Comparison of ENCODE assay signal across 22 cellular contexts in the genomic region with DNA sequence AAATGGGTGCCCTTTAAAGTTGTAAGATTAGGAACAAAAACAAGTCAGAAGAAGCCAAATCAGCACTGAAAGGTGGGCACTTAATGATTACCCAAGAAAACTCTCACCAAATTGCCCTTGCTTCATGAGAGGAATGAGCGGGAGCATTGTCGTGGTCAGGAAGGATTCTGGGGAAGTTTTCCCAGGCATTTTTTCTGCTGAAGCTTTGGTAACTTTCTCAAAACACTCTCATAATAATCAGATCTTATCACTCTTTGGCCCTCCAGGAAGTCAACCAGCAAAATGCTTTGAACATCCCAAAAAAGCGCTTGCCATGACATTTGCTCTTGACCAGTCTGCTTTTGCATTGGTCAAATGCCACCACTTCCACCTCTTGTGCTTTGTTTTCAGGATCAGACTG. TPM values are rescaled to one million over a fixed set of nuclear protein-coding genes. Genes with fewer than 3 reads are reported as not detected.
DNase-seq lines count a peak whose midpoint lies in the region; ATAC-seq and TF ChIP-seq lines count a peak whose summit lies in the region.
"Had no signal": no experiment of that assay in that cellular context is flagged by ENCODE, and none has a peak within 500 bp of the region (broad histone marks: within the 10 kb centered on the region; RNA-seq: fewer than 3 reads in every experiment).

No MANE protein-coding gene starts in this region.

- peak; percentile 1 for DNase-seq in Caki2 (ENCODE audit: low read depth)
- peak; percentile 55 for DNase-seq in M059J (ENCODE audit: low read depth)
- peak; percentile 64 for DNase-seq in astrocyte of the hippocampus (ENCODE audit: low read depth, low spot score)
- DNase-seq in mesenchymal stem cell: peak; percentile 22
- DNase-seq in HEK293T (ENCODE audit: extremely low spot score): no peak
- DNase-seq in SW 1271 (lab: John Stamatoyannopoulos, UW): no peak
- DNase-seq in H7: no peak
- DNase-seq: 8988T; Caco-2; CD4-positive, alpha-beta T cell; DMS153; Kasumi-1; MM.1S; NCI-H1092; NCI-H1436 treated with DMSO at 0.1 percent for 48 hours; NCI-H2029; NCI-H2171 treated with DMSO at 0.1 percent for 48 hours; NCI-H446 treated with DMSO at 0.1 percent for 48 hours; NCI-H748 treated with DMSO at 0.1 percent for 48 hours; SJCRH30 had no signal

- H3K14ac ChIP-seq in mesenchymal stem cell (ENCODE audit: low read length in 2 of 2): no peak overlapping the region

- WGBS in mesenchymal stem cell: 98% methylated on average over 3 of the region's 3 CpGs

- H3K27ac ChIP-seq in mesenchymal stem cell (ENCODE audit: low read length, poor library complexity, severe bottlenecking): peak overlapping the region; percentile 28
- H3K27ac ChIP-seq: SJCRH30 had no signal

- H3K79me1 ChIP-seq in mesenchymal stem cell (replicated peaks; ENCODE audit: low read length, poor library complexity, severe bottlenecking): peaks cover 10% of the 10 kb centered on the region

- peaks cover 0 to 8% of the 10 kb centered on the region in 2 experiments for H3K36me3 ChIP-seq in mesenchymal stem cell (ENCODE audit: control insufficient read depth in 1 of 2, insufficient read depth in 2 of 2, low read depth in 1 of 2, low read length in 2 of 2)
- no peaks in the 10 kb centered on the region for H3K36me3 ChIP-seq in H7 (replicated peaks; ENCODE audit: control insufficient read depth, insufficient read depth, low read length)
- H3K36me3 ChIP-seq: SJCRH30 had no signal

- no peak overlapping the region for H2BK12ac ChIP-seq in mesenchymal stem cell (ENCODE audit: low read length in 2 of 2)

- POLR2A ChIA-PET in HEK293T (lab: Yijun Ruan, JAX): no interaction called here

- H4K91ac ChIP-seq in mesenchymal stem cell (ENCODE audit: low read length): no peak overlapping the region

- H3K27me3 ChIP-seq in mesenchymal stem cell (ENCODE audit: control insufficient read depth in 1 of 2, insufficient read depth in 1 of 2, low read length in 2 of 2): no peaks in the 10 kb centered on the region
- H3K27me3 ChIP-seq in H7 (ENCODE audit: control insufficient read depth, insufficient read depth, low read length): no peaks in the 10 kb centered on the region
- H3K27me3 ChIP-seq: SJCRH30 had no signal

- no peak overlapping the region for H4K8ac ChIP-seq in mesenchymal stem cell (ENCODE audit: low read length)

- H2BK15ac ChIP-seq in mesenchymal stem cell (ENCODE audit: low read depth, poor library complexity, severe bottlenecking): no peak overlapping the region

- no peak overlapping the region for H3K23ac ChIP-seq in mesenchymal stem cell (ENCODE audit: low read length in 2 of 2)

- H3K18ac ChIP-seq in mesenchymal stem cell (ENCODE audit: low read depth in 1 of 2, low read length in 2 of 2): no peak overlapping the region

- no peak for ATAC-seq in HG03354 (IDR thresholded peaks at IDR 0.05; ENCODE audit: poor library complexity, severe bottlenecking, unreplicated experiment)

- H3K4me2 ChIP-seq in mesenchymal stem cell (ENCODE audit: low read length, poor library complexity, severe bottlenecking): no peak overlapping the region

- CTCF ChIA-PET in HEK293T (lab: Yijun Ruan, JAX): interaction anchor here (0.9 kb wide), 1 partner anchor 10 kb away, joined by 4 read pairs; the partner anchor contains the start of gene PCDHGC3

- no peaks in the 10 kb centered on the region for H3K9me3 ChIP-seq in mesenchymal stem cell (ENCODE audit: control insufficient read depth, low read length)
- H3K9me3 ChIP-seq: SJCRH30 had no signal

- no peak overlapping the region for H2AFZ ChIP-seq in mesenchymal stem cell (ENCODE audit: low read depth, low read length)

- H2BK120ac ChIP-seq in mesenchymal stem cell (ENCODE audit: low read depth, low read length): no peak overlapping the region

- H2BK5ac ChIP-seq in mesenchymal stem cell (ENCODE audit: low read depth, low read length, poor library complexity, severe bottlenecking): no peak overlapping the region

- H3K4me3 ChIP-seq in mesenchymal stem cell (ENCODE audit: insufficient read depth in 1 of 2, low read depth in 1 of 2, low read length in 2 of 2) (no peak overlapping the region), H7 (ENCODE audit: insufficient read depth, low read depth, low read length) (no peak overlapping the region)
- H3K4me3 ChIP-seq: SJCRH30 had no signal

- H3K9ac ChIP-seq in mesenchymal stem cell (ENCODE audit: low read length): no peak overlapping the region

- H2AK5ac ChIP-seq in mesenchymal stem cell (ENCODE audit: low read length, severe bottlenecking): no peak overlapping the region

- in situ Hi-C loops in Caki2 (cut with HindIII; ENCODE audit: low pct_unique_long_range_greater_than_20kb, low sequenced_read_pairs): no loop called here

- H3K4ac ChIP-seq in mesenchymal stem cell (ENCODE audit: low read depth in 1 of 2, low read length in 2 of 2): no peak overlapping the region

- peaks cover 2% of the 10 kb centered on the region for H3K4me1 ChIP-seq in mesenchymal stem cell (ENCODE audit: control insufficient read depth, insufficient read depth, low read depth, low read length)
- H3K4me1 ChIP-seq: Caco-2 had no signal

TF ChIP-seq in HEK293T, 16 proteins besides CTCF, POLR2A, EP300 and RAD21:
- TF ChIP-seq ELF4 (IDR thresholded peaks at IDR 0.05): no peak
- no peak for TF ChIP-seq BHLHE40 (IDR thresholded peaks at IDR 0.05; ENCODE audit: borderline replicate concordance)
- TF ChIP-seq L3MBTL2 (conservative IDR thresholded peaks at IDR 0.05): no peak
- TF ChIP-seq FOXA1 (IDR thresholded peaks at IDR 0.05): no peak
- TF ChIP-seq LEF1 (IDR thresholded peaks at IDR 0.05; ENCODE audit: borderline replicate concordance): no peak
- TF ChIP-seq TARDBP (IDR thresholded peaks at IDR 0.05): no peak
- TF ChIP-seq, protein P1, sequence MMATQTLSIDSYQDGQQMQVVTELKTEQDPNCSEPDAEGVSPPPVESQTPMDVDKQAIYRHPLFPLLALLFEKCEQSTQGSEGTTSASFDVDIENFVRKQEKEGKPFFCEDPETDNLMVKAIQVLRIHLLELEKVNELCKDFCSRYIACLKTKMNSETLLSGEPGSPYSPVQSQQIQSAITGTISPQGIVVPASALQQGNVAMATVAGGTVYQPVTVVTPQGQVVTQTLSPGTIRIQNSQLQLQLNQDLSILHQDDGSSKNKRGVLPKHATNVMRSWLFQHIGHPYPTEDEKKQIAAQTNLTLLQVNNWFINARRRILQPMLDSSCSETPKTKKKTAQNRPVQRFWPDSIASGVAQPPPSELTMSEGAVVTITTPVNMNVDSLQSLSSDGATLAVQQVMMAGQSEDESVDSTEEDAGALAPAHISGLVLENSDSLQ (IDR thresholded peaks at IDR 0.05): no peak
- no peak for TF ChIP-seq CTBP1 (IDR thresholded peaks at IDR 0.05; ENCODE audit: borderline replicate concordance)
- no peak for TF ChIP-seq SP1 (IDR thresholded peaks at IDR 0.05)
- TF ChIP-seq NFRKB (IDR thresholded peaks at IDR 0.05): no peak
- TF ChIP-seq HDGF (IDR thresholded peaks at IDR 0.05; ENCODE audit: borderline replicate concordance): no peak
- no peak for TF ChIP-seq ARNT (IDR thresholded peaks at IDR 0.05)
- TF ChIP-seq FOXM1 (IDR thresholded peaks at IDR 0.05; ENCODE audit: borderline replicate concordance): no peak
- TF ChIP-seq FOXK2 (IDR thresholded peaks at IDR 0.05): no peak
- no peak for TF ChIP-seq SUZ12 (IDR thresholded peaks at IDR 0.05)

RNA-seq across cellular contexts. Expression of gene PCDHGC3, which starts 10.4 kb away (rescaled TPM):
- total RNA-seq in Caki2 (2014; rRNA removed; shearing (Covaris generic); ENCODE audit: low replicate concordance): 15.4 and 27.2 TPM in 2 replicates
- 41.3 and 88.4 TPM in 2 replicates for total RNA-seq in M059J (2014; rRNA removed; shearing (Covaris generic))
- 115 TPM for polyA plus RNA-seq in mesenchymal stem cell (2013, experiment 1 of 2)
- polyA plus RNA-seq in mesenchymal stem cell (2013, experiment 2 of 2): 114 TPM
- 27.4 and 31.7 TPM in 2 replicates for total RNA-seq in H7 (2014; rRNA removed; shearing (Covaris generic))
- total RNA-seq: CD4-positive, alpha-beta T cell had no signal

RNA-seq across cellular contexts. Expression of gene PCDHGC4, which starts 19.5 kb away (rescaled TPM):
- not detected in 2 replicates for total RNA-seq in Caki2 (2014; rRNA removed; shearing (Covaris generic); ENCODE audit: low replicate concordance)
- total RNA-seq in M059J (2014; rRNA removed; shearing (Covaris generic)): 0.25 and 0.69 TPM in 2 replicates
- polyA plus RNA-seq in mesenchymal stem cell (2013, experiment 1 of 2): 0.19 TPM
- polyA plus RNA-seq in mesenchymal stem cell (2013, experiment 2 of 2): 0.15 TPM
- 9.9 and 12.5 TPM in 2 replicates for total RNA-seq in H7 (2014; rRNA removed; shearing (Covaris generic))
- total RNA-seq: CD4-positive, alpha-beta T cell had no signal

RNA-seq across cellular contexts. Expression of gene PCDHGC5, which starts 23.5 kb away (rescaled TPM):
- total RNA-seq in Caki2 (2014; rRNA removed; shearing (Covaris generic); ENCODE audit: low replicate concordance): not detected in 2 replicates
- total RNA-seq in M059J (2014; rRNA removed; shearing (Covaris generic)): 2.0 and 2.2 TPM in 2 replicates
- 0.26 TPM for polyA plus RNA-seq in mesenchymal stem cell (2013, experiment 1 of 2)
- 0.27 TPM for polyA plus RNA-seq in mesenchymal stem cell (2013, experiment 2 of 2)
- total RNA-seq in H7 (2014; rRNA removed; shearing (Covaris generic)): 0.44 and 1.8 TPM in 2 replicates
- total RNA-seq: CD4-positive, alpha-beta T cell had no signal

RNA-seq across cellular contexts. Expression of gene PCDHGA12, which starts 35.0 kb away (rescaled TPM):
- not detected in 2 replicates for total RNA-seq in Caki2 (2014; rRNA removed; shearing (Covaris generic); ENCODE audit: low replicate concordance)
- 0.39 TPM in 1 of 2 replicates, not detected in the other for total RNA-seq in M059J (2014; rRNA removed; shearing (Covaris generic))
- polyA plus RNA-seq in mesenchymal stem cell (2013, experiment 1 of 2): 0.03 TPM
- polyA plus RNA-seq in mesenchymal stem cell (2013, experiment 2 of 2): 0.04 TPM
- 0.10 and 0.44 TPM in 2 replicates for total RNA-seq in H7 (2014; rRNA removed; shearing (Covaris generic))
- total RNA-seq: CD4-positive, alpha-beta T cell; Daoy had no signal

RNA-seq across cellular contexts. Expression of gene PCDHGA11, which starts 44.5 kb away (rescaled TPM):
- total RNA-seq in Caki2 (2014; rRNA removed; shearing (Covaris generic); ENCODE audit: low replicate concordance): not detected in 2 replicates
- total RNA-seq in M059J (2014; rRNA removed; shearing (Covaris generic)): 0.05 TPM in 1 of 2 replicates, not detected in the other
- 2.5 TPM for polyA plus RNA-seq in mesenchymal stem cell (2013, experiment 1 of 2)
- polyA plus RNA-seq in mesenchymal stem cell (2013, experiment 2 of 2): 2.3 TPM
- total RNA-seq in H7 (2014; rRNA removed; shearing (Covaris generic)): 0.21 and 0.30 TPM in 2 replicates
- total RNA-seq: CD4-positive, alpha-beta T cell had no signal

Comparison
In these comparisons a context has a peak if more than half of its experiments do, and no peak if none do; other contexts are left out.
1. DNase-seq: peak in Caki2 (single experiment), M059J (single experiment), astrocyte of the hippocampus (single experiment) and mesenchymal stem cell (single experiment); none in HEK293T (single experiment), SW 1271 (0 of 2) and H7 (single experiment).